ENCODE assay signal across 35 cellular contexts in genomic region chr14:97891515-97891914, GRCh38.
"Had no signal": no experiment of that assay in that cellular context is flagged by ENCODE, and none has a peak within 500 bp of the region (broad histone marks: within the 10 kb centered on the region; RNA-seq: fewer than 3 reads in every experiment).

No MANE protein-coding gene starts in this region.

- H3K36me3 Mint-ChIP-seq: activated CD4-positive, alpha-beta memory T cell treated with anti-CD3 and anti-CD28 coated beads for 36 hours; activated naive CD4-positive, alpha-beta T cell treated with anti-CD3 and anti-CD28 coated beads, Interleukin-2, amount 10 ng/mL, durations not matched to agents 7 days and 5 days; T-cell had no signal

- H3K27ac Mint-ChIP-seq: activated CD4-positive, alpha-beta memory T cell treated with anti-CD3 and anti-CD28 coated beads for 36 hours; activated CD4-positive, alpha-beta T cell treated with anti-CD3 and anti-CD28 coated beads for 36 hours; activated CD4-positive, alpha-beta T cell treated with anti-CD3 and anti-CD28 coated beads, Interleukin-2, amount 10 ng/mL, durations not matched to agents 24 days and 14 days; activated CD8-positive, alpha-beta memory T cell treated with anti-CD3 and anti-CD28 coated beads, Interleukin-2, amount 10 ng/mL, durations not matched to agents 7 days and 5 days; activated CD8-positive, alpha-beta T cell treated with anti-CD3 and anti-CD28 coated beads, Interleukin-2, amount 10 ng/mL, durations not matched to agents 7 days and 5 days; activated naive CD4-positive, alpha-beta T cell treated with anti-CD3 and anti-CD28 coated beads, Interleukin-2, amount 10 ng/mL, durations not matched to agents 7 days and 5 days; activated naive CD4-positive, alpha-beta T cell treated with anti-CD3 and anti-CD28 coated beads, Interleukin-2, amount 50 U/mL, for 72 hours; activated naive CD8-positive, alpha-beta T cell treated with anti-CD3 and anti-CD28 coated beads, Interleukin-2, amount 10 ng/mL, durations not matched to agents 7 days and 5 days; activated T-helper 1 cell treated with anti-CD3 and anti-CD28 coated beads, Interleukin-12 subunit alpha, Interleukin-12 subunit beta, Interleukin-2, Interleukin-4 antibody, amounts not matched to agents 30 ng/mL and 10 ng/mL and 1 ng/mL, durations not matched to agents 14 hours and 24 hours and 36 hours; activated T-helper 2 cell treated with anti-CD3 and anti-CD28 coated beads, Interferon-gamma antibody, Interleukin-2, Interleukin-4, amounts not matched to agents 10 μg/mL and 5 μg/mL and 100 μg/mL, durations not matched to agents 14 hours and 24 hours and 36 hours; dendritic cell treated with granulocyte-macrophage colony-stimulating factor and Interleukin-4, amounts not matched to agents 40 ng/mL and 50 ng/mL, for 4 days; endodermal cell; T-cell; T-helper 1 cell treated with Interleukin-12 subunit alpha and Interleukin-12 subunit beta and Interleukin-4 antibody, amounts not matched to agents 30 μg/mL and 1 μg/mL, for 36 hours had no signal

- H3K27me3 Mint-ChIP-seq: activated CD4-positive, alpha-beta memory T cell treated with anti-CD3 and anti-CD28 coated beads for 36 hours; activated CD4-positive, alpha-beta T cell treated with anti-CD3 and anti-CD28 coated beads for 36 hours; activated CD4-positive, alpha-beta T cell treated with anti-CD3 and anti-CD28 coated beads, Interleukin-2, amount 10 ng/mL, durations not matched to agents 24 days and 14 days; activated CD8-positive, alpha-beta memory T cell treated with anti-CD3 and anti-CD28 coated beads, Interleukin-2, amount 10 ng/mL, durations not matched to agents 7 days and 5 days; activated naive CD4-positive, alpha-beta T cell treated with anti-CD3 and anti-CD28 coated beads, Interleukin-2, amount 10 ng/mL, durations not matched to agents 7 days and 5 days; activated naive CD8-positive, alpha-beta T cell treated with anti-CD3 and anti-CD28 coated beads, Interleukin-2, amount 10 ng/mL, durations not matched to agents 7 days and 5 days; central memory CD8-positive, alpha-beta T cell; dendritic cell treated with granulocyte-macrophage colony-stimulating factor and Interleukin-4, amounts not matched to agents 40 ng/mL and 50 ng/mL, for 4 days; T-cell had no signal

- H3K9me3 Mint-ChIP-seq: central memory CD8-positive, alpha-beta T cell; endodermal cell had no signal

- H3K4me3 Mint-ChIP-seq: activated CD4-positive, alpha-beta memory T cell treated with anti-CD3 and anti-CD28 coated beads for 36 hours; activated CD4-positive, alpha-beta T cell treated with anti-CD3 and anti-CD28 coated beads for 36 hours; activated CD4-positive, alpha-beta T cell treated with anti-CD3 and anti-CD28 coated beads, Interleukin-2, amount 10 ng/mL, durations not matched to agents 24 days and 14 days; activated CD8-positive, alpha-beta memory T cell treated with anti-CD3 and anti-CD28 coated beads, Interleukin-2, amount 10 ng/mL, durations not matched to agents 7 days and 5 days; activated CD8-positive, alpha-beta T cell treated with anti-CD3 and anti-CD28 coated beads, Interleukin-2, amount 10 ng/mL, durations not matched to agents 7 days and 5 days; activated naive CD4-positive, alpha-beta T cell treated with anti-CD3 and anti-CD28 coated beads, Interleukin-2, amount 10 ng/mL, durations not matched to agents 7 days and 5 days; activated naive CD8-positive, alpha-beta T cell treated with anti-CD3 and anti-CD28 coated beads, Interleukin-2, amount 10 ng/mL, durations not matched to agents 7 days and 5 days; activated T-helper 1 cell treated with anti-CD3 and anti-CD28 coated beads, Interleukin-12 subunit alpha, Interleukin-12 subunit beta, Interleukin-2, Interleukin-4 antibody, amounts not matched to agents 30 ng/mL and 10 ng/mL and 1 ng/mL, durations not matched to agents 14 hours and 24 hours and 36 hours; central memory CD8-positive, alpha-beta T cell; dendritic cell treated with granulocyte-macrophage colony-stimulating factor and Interleukin-4, amounts not matched to agents 40 ng/mL and 50 ng/mL, for 4 days; endodermal cell; T-cell; T-helper 1 cell treated with Interleukin-12 subunit alpha and Interleukin-12 subunit beta and Interleukin-4 antibody, amounts not matched to agents 30 μg/mL and 1 μg/mL, for 36 hours had no signal

- H3K27ac ChIP-seq: brain microvascular endothelial cell, coronary artery, dorsolateral prefrontal cortex, WERI-Rb-1 had no signal

- DNase-seq: activated CD4-positive, alpha-beta memory T cell treated with anti-CD3 and anti-CD28 coated beads for 36 hours; activated CD4-positive, alpha-beta T cell treated with anti-CD3 and anti-CD28 coated beads for 36 hours; activated CD4-positive, alpha-beta T cell treated with anti-CD3 and anti-CD28 coated beads, Interleukin-2, amount 10 ng/mL, durations not matched to agents 24 days and 14 days; activated CD4-positive, CD25-positive, alpha-beta regulatory T cell; activated CD4-positive, CD25-positive, alpha-beta regulatory T cell treated with anti-CD3 and anti-CD28 coated beads, Interleukin-2, amount 50 U/mL, for 72 hours; activated CD8-positive, alpha-beta memory T cell treated with anti-CD3 and anti-CD28 coated beads, Interleukin-2, amount 10 ng/mL, durations not matched to agents 7 days and 5 days; activated CD8-positive, alpha-beta memory T cell treated with anti-CD3 and anti-CD28 coated beads, Interleukin-2, amount 50 U/mL, for 4 hours; activated CD8-positive, alpha-beta T cell treated with anti-CD3 and anti-CD28 coated beads, Interleukin-2, amount 10 ng/mL, durations not matched to agents 7 days and 5 days; activated gamma-delta T cell; activated naive CD4-positive, alpha-beta T cell; activated naive CD4-positive, alpha-beta T cell treated with anti-CD3 and anti-CD28 coated beads, Interleukin-2, amount 10 ng/mL, durations not matched to agents 7 days and 5 days; activated naive CD8-positive, alpha-beta T cell treated with anti-CD3 and anti-CD28 coated beads, Interleukin-2, amount 10 ng/mL, durations not matched to agents 7 days and 5 days; activated T-cell treated with anti-CD3 and anti-CD28 coated beads, Interleukin-2, amount 50 U/mL, for 1 hour; activated T-cell treated with anti-CD3 and anti-CD28 coated beads, Interleukin-2, amount 50 U/mL, for 48 hours; amniotic stem cell; anterior cingulate cortex; brain microvascular endothelial cell; dorsolateral prefrontal cortex; effector memory CD4-positive, alpha-beta T cell; endodermal cell; foreskin fibroblast; head of caudate nucleus; T-cell; T1000; WERI-Rb-1 had no signal

- H3K4me1 Mint-ChIP-seq: activated CD4-positive, alpha-beta T cell treated with anti-CD3 and anti-CD28 coated beads, Interleukin-2, amount 10 ng/mL, durations not matched to agents 24 days and 14 days; activated CD8-positive, alpha-beta memory T cell treated with anti-CD3 and anti-CD28 coated beads, Interleukin-2, amount 10 ng/mL, durations not matched to agents 7 days and 5 days; activated naive CD4-positive, alpha-beta T cell treated with anti-CD3 and anti-CD28 coated beads, Interleukin-2, amount 10 ng/mL, durations not matched to agents 7 days and 5 days; activated naive CD8-positive, alpha-beta T cell treated with anti-CD3 and anti-CD28 coated beads, Interleukin-2, amount 10 ng/mL, durations not matched to agents 7 days and 5 days; central memory CD8-positive, alpha-beta T cell; T-cell had no signal

- H3K27me3 ChIP-seq: brain microvascular endothelial cell had no signal

- H3K4me3 ChIP-seq: coronary artery, dorsolateral prefrontal cortex had no signal

- FAIRE-seq: astrocyte, bronchial epithelial cell, frontal cortex had no signal

- H3K36me3 ChIP-seq: brain microvascular endothelial cell, WERI-Rb-1 had no signal
